ENCODE assay signal across 7 cellular contexts in genomic region chr12:81450920-81451739, GRCh38.
DNase-seq lines count a peak whose midpoint lies in the region; ATAC-seq, FAIRE-seq and TF ChIP-seq lines count a peak whose summit lies in the region.

No MANE protein-coding gene starts in this region.

- no peaks in the 10 kb centered on the region for H3K4me1 ChIP-seq in kidney (ENCODE audit: control insufficient read depth in 1 of 2, insufficient read depth in 1 of 2, low read depth in 1 of 2, low read length in 2 of 2)

- no TSS peak for BruUV-seq in MCF 10A (replicated peaks; lab: Mats Ljungman, UMichigan)

- no peak overlapping the region for H3K27ac ChIP-seq in kidney (ENCODE audit: low read depth in 2 of 2, low read length in 2 of 2)

- CTCF ChIA-PET in MCF 10A (lab: Yijun Ruan, JAX), result interaction anchor here (0.6 to 2.8 kb wide), 33 partner anchors 8 to 1245 kb away, joined by 3 to 21 read pairs (median 4); no protein-coding TSS in a partner anchor

- peaks cover 30% of the 10 kb centered on the region for H3K27me3 Mint-ChIP-seq in MCF 10A (ENCODE audit: insufficient read depth, unreplicated experiment)

- intact Hi-C loops in MCF 10A (cut with micrococcal nuclease), result loop anchor here (1.0 kb wide), 1 partner anchor 176 kb away; no protein-coding TSS in a partner anchor
- intact Hi-C loops in kidney (cut with DNase I), result no loop called here

- no peak overlapping the region for H3K4me3 Mint-ChIP-seq in MCF 10A (ENCODE audit: unreplicated experiment)

- TF ChIP-seq CTCF in GM12865 (IDR thresholded peaks at IDR 0.05; ENCODE audit: insufficient read depth, low read depth, low read length, missing control alignments) (peak; percentile 22), MCF 10A (IDR thresholded peaks at IDR 0.05; ENCODE audit: unreplicated experiment) (peak; percentile 41), kidney (IDR thresholded peaks at IDR 0.05; ENCODE audit: borderline replicate concordance, extremely low read depth, insufficient read depth) (peak; percentile 57)

- H3K4me3 ChIP-seq in GM12865 (ENCODE audit: low read depth, low read length) (no peak overlapping the region), kidney (ENCODE audit: low read length in 2 of 2) (no peak overlapping the region)

- ATAC-seq in HG02678 (IDR thresholded peaks at IDR 0.05; ENCODE audit: unreplicated experiment) (peak; percentile 72), GM18858 (IDR thresholded peaks at IDR 0.05; ENCODE audit: unreplicated experiment) (no peak)

- no peak for FAIRE-seq in kidney (lab: Jason Lieb, UNC)

- POLR2A ChIA-PET in MCF 10A (lab: Yijun Ruan, JAX), result no interaction called here

- H3K27ac Mint-ChIP-seq in MCF 10A (ENCODE audit: low read depth, unreplicated experiment), result no peak overlapping the region

- H3K36me3 Mint-ChIP-seq in MCF 10A (ENCODE audit: insufficient read depth, unreplicated experiment), result no peaks in the 10 kb centered on the region

- H3K9me3 ChIP-seq in kidney (ENCODE audit: control insufficient read depth in 1 of 2, low read length in 2 of 2), result no peaks in the 10 kb centered on the region

- DNase-seq in GM12865 (ENCODE audit: low read depth) (peak; percentile 48), NCI-H446 (lab: John Stamatoyannopoulos, UW) (peak; percentile 21 to 85), MCF 10A (ENCODE audit: unreplicated experiment) (peak; percentile 76), kidney (peak; percentile 22), cerebellar nuclear complex (lab: John Stamatoyannopoulos, UW) (no peak)

- no peak overlapping the region for H3K9ac ChIP-seq in kidney (ENCODE audit: low read length in 2 of 2)

- H3K9me3 Mint-ChIP-seq in MCF 10A (ENCODE audit: unreplicated experiment), result no peaks in the 10 kb centered on the region

- no peaks in the 10 kb centered on the region for H3K4me1 Mint-ChIP-seq in MCF 10A (ENCODE audit: insufficient read depth, unreplicated experiment)

- H3K36me3 ChIP-seq in kidney (ENCODE audit: control insufficient read depth in 1 of 2, insufficient read depth in 2 of 2, low read length in 2 of 2), result no peaks in the 10 kb centered on the region

Comparison
In these comparisons a context has a peak if more than half of its experiments do, and no peak if none do; other contexts are left out.
1. DNase-seq: peak in GM12865 (single experiment), NCI-H446 (2 of 2), MCF 10A (single experiment) and kidney (single experiment); none in cerebellar nuclear complex (0 of 2).
2. Peak in every context shown above with its lines, with median percentiles within 50 percentile points of each other: CTCF ChIP-seq.